1 cellular context compared by ENCODE assay signal in the genomic region with DNA sequence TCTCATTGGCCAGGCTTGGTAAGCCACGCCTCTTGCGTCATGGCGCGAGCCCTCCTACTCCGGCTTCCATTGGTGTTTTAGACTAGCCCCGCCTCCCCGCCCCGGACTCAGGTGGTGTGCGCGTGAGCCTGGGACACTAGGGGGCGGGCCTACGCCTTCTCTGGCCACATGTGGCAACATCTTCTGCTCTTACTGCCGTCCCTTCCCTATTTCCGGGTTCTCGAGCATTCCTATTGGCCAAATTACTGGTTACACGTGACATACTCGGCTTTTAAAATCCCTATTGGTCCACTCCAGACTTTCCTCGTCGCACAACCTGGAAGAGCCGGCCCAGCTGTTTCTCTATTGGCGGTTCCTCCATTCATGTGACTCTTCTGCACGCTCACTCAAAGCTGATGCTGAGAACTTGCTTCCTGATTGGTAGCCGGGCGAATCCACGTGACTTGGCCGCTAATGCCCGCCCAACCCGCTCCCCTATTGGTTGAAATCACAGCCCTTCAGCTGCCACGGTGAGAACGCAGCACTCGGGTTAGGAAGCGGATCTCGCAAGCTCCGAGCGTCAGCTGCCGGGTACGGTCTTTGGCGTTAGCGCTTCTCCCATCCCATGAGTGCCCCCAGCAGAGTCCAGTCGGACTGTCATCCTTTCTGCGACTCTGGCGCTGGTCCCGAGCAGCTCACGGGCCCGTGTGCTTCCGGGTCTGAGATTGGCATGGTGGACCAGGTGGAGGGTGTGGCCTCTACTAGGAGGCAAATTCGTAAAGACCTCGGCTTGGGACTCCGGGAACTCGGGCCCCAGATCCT.
TF ChIP-seq lines count a peak whose summit lies in the region.

A gene with protein sequence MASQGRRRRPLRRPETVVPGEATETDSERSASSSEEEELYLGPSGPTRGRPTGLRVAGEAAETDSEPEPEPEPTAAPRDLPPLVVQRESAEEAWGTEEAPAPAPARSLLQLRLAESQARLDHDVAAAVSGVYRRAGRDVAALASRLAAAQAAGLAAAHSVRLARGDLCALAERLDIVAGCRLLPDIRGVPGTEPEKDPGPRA (plus strand): TSS at position 523 of the 801 bp plus-strand sequence. CDS start 513 bp downstream, outside the sequence.

TF ChIP-seq in WTC11, 78 proteins besides CTCF, POLR2A, EP300 and RAD21 (continued from another document):
- TF ChIP-seq IRF2 (CRISPR knock-in tag; IDR thresholded peaks at IDR 0.05; ENCODE audit: borderline replicate concordance, low read depth), result no peak
- no peak for TF ChIP-seq CREB1 (CRISPR knock-in tag; IDR thresholded peaks at IDR 0.05)
- no peak for TF ChIP-seq NR3C1 (CRISPR knock-in tag; conservative IDR thresholded peaks at IDR 0.05; ENCODE audit: low read depth)
- TF ChIP-seq, protein P1, sequence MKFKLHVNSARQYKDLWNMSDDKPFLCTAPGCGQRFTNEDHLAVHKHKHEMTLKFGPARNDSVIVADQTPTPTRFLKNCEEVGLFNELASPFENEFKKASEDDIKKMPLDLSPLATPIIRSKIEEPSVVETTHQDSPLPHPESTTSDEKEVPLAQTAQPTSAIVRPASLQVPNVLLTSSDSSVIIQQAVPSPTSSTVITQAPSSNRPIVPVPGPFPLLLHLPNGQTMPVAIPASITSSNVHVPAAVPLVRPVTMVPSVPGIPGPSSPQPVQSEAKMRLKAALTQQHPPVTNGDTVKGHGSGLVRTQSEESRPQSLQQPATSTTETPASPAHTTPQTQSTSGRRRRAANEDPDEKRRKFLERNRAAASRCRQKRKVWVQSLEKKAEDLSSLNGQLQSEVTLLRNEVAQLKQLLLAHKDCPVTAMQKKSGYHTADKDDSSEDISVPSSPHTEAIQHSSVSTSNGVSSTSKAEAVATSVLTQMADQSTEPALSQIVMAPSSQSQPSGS (CRISPR knock-in tag; IDR thresholded peaks at IDR 0.05; ENCODE audit: borderline replicate concordance, low read depth), result no peak
- TF ChIP-seq, protein P2, sequence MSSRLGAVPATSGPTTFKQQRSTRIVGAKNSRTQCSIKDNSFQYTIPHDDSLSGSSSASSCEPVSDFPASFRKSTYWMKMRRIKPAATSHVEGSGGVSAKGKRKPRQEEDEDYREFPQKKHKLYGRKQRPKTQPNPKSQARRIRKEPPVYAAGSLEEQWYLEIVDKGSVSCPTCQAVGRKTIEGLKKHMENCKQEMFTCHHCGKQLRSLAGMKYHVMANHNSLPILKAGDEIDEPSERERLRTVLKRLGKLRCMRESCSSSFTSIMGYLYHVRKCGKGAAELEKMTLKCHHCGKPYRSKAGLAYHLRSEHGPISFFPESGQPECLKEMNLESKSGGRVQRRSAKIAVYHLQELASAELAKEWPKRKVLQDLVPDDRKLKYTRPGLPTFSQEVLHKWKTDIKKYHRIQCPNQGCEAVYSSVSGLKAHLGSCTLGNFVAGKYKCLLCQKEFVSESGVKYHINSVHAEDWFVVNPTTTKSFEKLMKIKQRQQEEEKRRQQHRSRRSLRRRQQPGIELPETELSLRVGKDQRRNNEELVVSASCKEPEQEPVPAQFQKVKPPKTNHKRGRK (CRISPR knock-in tag; IDR thresholded peaks at IDR 0.05; ENCODE audit: borderline replicate concordance), result no peak
- TF ChIP-seq PRRX2 (CRISPR knock-in tag; IDR thresholded peaks at IDR 0.05), result no peak
- TF ChIP-seq ZNF232 (CRISPR knock-in tag; IDR thresholded peaks at IDR 0.05), result peak; percentile 69; the same call in 1 of the 2 replicates
- TF ChIP-seq, protein P3, sequence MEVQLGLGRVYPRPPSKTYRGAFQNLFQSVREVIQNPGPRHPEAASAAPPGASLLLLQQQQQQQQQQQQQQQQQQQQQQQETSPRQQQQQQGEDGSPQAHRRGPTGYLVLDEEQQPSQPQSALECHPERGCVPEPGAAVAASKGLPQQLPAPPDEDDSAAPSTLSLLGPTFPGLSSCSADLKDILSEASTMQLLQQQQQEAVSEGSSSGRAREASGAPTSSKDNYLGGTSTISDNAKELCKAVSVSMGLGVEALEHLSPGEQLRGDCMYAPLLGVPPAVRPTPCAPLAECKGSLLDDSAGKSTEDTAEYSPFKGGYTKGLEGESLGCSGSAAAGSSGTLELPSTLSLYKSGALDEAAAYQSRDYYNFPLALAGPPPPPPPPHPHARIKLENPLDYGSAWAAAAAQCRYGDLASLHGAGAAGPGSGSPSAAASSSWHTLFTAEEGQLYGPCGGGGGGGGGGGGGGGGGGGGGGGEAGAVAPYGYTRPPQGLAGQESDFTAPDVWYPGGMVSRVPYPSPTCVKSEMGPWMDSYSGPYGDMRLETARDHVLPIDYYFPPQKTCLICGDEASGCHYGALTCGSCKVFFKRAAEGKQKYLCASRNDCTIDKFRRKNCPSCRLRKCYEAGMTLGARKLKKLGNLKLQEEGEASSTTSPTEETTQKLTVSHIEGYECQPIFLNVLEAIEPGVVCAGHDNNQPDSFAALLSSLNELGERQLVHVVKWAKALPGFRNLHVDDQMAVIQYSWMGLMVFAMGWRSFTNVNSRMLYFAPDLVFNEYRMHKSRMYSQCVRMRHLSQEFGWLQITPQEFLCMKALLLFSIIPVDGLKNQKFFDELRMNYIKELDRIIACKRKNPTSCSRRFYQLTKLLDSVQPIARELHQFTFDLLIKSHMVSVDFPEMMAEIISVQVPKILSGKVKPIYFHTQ (CRISPR knock-in tag; IDR thresholded peaks at IDR 0.05), result no peak
- TF ChIP-seq, protein P4, sequence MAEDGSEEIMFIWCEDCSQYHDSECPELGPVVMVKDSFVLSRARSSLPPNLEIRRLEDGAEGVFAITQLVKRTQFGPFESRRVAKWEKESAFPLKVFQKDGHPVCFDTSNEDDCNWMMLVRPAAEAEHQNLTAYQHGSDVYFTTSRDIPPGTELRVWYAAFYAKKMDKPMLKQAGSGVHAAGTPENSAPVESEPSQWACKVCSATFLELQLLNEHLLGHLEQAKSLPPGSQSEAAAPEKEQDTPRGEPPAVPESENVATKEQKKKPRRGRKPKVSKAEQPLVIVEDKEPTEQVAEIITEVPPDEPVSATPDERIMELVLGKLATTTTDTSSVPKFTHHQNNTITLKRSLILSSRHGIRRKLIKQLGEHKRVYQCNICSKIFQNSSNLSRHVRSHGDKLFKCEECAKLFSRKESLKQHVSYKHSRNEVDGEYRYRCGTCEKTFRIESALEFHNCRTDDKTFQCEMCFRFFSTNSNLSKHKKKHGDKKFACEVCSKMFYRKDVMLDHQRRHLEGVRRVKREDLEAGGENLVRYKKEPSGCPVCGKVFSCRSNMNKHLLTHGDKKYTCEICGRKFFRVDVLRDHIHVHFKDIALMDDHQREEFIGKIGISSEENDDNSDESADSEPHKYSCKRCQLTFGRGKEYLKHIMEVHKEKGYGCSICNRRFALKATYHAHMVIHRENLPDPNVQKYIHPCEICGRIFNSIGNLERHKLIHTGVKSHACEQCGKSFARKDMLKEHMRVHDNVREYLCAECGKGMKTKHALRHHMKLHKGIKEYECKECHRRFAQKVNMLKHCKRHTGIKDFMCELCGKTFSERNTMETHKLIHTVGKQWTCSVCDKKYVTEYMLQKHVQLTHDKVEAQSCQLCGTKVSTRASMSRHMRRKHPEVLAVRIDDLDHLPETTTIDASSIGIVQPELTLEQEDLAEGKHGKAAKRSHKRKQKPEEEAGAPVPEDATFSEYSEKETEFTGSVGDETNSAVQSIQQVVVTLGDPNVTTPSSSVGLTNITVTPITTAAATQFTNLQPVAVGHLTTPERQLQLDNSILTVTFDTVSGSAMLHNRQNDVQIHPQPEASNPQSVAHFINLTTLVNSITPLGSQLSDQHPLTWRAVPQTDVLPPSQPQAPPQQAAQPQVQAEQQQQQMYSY (CRISPR knock-in tag; IDR thresholded peaks at IDR 0.05), result peak; percentile 92
- no peak for TF ChIP-seq SOX15 (CRISPR knock-in tag; IDR thresholded peaks at IDR 0.05)
- TF ChIP-seq, protein P5, sequence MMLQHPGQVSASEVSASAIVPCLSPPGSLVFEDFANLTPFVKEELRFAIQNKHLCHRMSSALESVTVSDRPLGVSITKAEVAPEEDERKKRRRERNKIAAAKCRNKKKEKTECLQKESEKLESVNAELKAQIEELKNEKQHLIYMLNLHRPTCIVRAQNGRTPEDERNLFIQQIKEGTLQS (CRISPR knock-in tag; conservative IDR thresholded peaks at IDR 0.05), result no peak
- TF ChIP-seq, protein P6, sequence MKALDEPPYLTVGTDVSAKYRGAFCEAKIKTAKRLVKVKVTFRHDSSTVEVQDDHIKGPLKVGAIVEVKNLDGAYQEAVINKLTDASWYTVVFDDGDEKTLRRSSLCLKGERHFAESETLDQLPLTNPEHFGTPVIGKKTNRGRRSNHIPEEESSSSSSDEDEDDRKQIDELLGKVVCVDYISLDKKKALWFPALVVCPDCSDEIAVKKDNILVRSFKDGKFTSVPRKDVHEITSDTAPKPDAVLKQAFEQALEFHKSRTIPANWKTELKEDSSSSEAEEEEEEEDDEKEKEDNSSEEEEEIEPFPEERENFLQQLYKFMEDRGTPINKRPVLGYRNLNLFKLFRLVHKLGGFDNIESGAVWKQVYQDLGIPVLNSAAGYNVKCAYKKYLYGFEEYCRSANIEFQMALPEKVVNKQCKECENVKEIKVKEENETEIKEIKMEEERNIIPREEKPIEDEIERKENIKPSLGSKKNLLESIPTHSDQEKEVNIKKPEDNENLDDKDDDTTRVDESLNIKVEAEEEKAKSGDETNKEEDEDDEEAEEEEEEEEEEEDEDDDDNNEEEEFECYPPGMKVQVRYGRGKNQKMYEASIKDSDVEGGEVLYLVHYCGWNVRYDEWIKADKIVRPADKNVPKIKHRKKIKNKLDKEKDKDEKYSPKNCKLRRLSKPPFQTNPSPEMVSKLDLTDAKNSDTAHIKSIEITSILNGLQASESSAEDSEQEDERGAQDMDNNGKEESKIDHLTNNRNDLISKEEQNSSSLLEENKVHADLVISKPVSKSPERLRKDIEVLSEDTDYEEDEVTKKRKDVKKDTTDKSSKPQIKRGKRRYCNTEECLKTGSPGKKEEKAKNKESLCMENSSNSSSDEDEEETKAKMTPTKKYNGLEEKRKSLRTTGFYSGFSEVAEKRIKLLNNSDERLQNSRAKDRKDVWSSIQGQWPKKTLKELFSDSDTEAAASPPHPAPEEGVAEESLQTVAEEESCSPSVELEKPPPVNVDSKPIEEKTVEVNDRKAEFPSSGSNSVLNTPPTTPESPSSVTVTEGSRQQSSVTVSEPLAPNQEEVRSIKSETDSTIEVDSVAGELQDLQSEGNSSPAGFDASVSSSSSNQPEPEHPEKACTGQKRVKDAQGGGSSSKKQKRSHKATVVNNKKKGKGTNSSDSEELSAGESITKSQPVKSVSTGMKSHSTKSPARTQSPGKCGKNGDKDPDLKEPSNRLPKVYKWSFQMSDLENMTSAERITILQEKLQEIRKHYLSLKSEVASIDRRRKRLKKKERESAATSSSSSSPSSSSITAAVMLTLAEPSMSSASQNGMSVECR (CRISPR knock-in tag; IDR thresholded peaks at IDR 0.05; ENCODE audit: borderline replicate concordance), result peak; percentile 54; the same call in 1 of the 2 replicates
- no peak for TF ChIP-seq ESRRA (CRISPR knock-in tag; IDR thresholded peaks at IDR 0.05; ENCODE audit: borderline replicate concordance)
- TF ChIP-seq, protein P7, sequence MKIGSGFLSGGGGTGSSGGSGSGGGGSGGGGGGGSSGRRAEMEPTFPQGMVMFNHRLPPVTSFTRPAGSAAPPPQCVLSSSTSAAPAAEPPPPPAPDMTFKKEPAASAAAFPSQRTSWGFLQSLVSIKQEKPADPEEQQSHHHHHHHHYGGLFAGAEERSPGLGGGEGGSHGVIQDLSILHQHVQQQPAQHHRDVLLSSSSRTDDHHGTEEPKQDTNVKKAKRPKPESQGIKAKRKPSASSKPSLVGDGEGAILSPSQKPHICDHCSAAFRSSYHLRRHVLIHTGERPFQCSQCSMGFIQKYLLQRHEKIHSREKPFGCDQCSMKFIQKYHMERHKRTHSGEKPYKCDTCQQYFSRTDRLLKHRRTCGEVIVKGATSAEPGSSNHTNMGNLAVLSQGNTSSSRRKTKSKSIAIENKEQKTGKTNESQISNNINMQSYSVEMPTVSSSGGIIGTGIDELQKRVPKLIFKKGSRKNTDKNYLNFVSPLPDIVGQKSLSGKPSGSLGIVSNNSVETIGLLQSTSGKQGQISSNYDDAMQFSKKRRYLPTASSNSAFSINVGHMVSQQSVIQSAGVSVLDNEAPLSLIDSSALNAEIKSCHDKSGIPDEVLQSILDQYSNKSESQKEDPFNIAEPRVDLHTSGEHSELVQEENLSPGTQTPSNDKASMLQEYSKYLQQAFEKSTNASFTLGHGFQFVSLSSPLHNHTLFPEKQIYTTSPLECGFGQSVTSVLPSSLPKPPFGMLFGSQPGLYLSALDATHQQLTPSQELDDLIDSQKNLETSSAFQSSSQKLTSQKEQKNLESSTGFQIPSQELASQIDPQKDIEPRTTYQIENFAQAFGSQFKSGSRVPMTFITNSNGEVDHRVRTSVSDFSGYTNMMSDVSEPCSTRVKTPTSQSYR (CRISPR knock-in tag; IDR thresholded peaks at IDR 0.05), result no peak
- TF ChIP-seq FOXK1 (CRISPR knock-in tag; IDR thresholded peaks at IDR 0.05), result peak; percentile 96
- TF ChIP-seq, protein P8, sequence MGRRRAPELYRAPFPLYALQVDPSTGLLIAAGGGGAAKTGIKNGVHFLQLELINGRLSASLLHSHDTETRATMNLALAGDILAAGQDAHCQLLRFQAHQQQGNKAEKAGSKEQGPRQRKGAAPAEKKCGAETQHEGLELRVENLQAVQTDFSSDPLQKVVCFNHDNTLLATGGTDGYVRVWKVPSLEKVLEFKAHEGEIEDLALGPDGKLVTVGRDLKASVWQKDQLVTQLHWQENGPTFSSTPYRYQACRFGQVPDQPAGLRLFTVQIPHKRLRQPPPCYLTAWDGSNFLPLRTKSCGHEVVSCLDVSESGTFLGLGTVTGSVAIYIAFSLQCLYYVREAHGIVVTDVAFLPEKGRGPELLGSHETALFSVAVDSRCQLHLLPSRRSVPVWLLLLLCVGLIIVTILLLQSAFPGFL (CRISPR knock-in tag; IDR thresholded peaks at IDR 0.05; ENCODE audit: borderline replicate concordance), result no peak
- peak; percentile 86 for TF ChIP-seq SP1 (CRISPR knock-in tag; conservative IDR thresholded peaks at IDR 0.05)
- TF ChIP-seq, protein P9, sequence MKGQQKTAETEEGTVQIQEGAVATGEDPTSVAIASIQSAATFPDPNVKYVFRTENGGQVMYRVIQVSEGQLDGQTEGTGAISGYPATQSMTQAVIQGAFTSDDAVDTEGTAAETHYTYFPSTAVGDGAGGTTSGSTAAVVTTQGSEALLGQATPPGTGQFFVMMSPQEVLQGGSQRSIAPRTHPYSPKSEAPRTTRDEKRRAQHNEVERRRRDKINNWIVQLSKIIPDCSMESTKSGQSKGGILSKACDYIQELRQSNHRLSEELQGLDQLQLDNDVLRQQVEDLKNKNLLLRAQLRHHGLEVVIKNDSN (CRISPR knock-in tag; IDR thresholded peaks at IDR 0.05), result peak; percentile 94
- no peak for TF ChIP-seq EMX1 (CRISPR knock-in tag; IDR thresholded peaks at IDR 0.05)
- no peak for TF ChIP-seq ATF1 (CRISPR knock-in tag; IDR thresholded peaks at IDR 0.05)
- TF ChIP-seq CREM (CRISPR knock-in tag; IDR thresholded peaks at IDR 0.05), result peak; percentile 85
- TF ChIP-seq, protein P10, sequence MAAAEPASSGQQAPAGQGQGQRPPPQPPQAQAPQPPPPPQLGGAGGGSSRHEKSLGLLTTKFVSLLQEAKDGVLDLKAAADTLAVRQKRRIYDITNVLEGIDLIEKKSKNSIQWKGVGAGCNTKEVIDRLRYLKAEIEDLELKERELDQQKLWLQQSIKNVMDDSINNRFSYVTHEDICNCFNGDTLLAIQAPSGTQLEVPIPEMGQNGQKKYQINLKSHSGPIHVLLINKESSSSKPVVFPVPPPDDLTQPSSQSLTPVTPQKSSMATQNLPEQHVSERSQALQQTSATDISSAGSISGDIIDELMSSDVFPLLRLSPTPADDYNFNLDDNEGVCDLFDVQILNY (CRISPR knock-in tag; IDR thresholded peaks at IDR 0.05), result no peak
- no peak for TF ChIP-seq ZNF138 (CRISPR knock-in tag; conservative IDR thresholded peaks at IDR 0.05)
- no peak for TF ChIP-seq ZNF416 (CRISPR knock-in tag; IDR thresholded peaks at IDR 0.05)
- TF ChIP-seq GTF2I (CRISPR knock-in tag; conservative IDR thresholded peaks at IDR 0.05), result no peak
- peak; percentile 77 for TF ChIP-seq NFYB (CRISPR knock-in tag; conservative IDR thresholded peaks at IDR 0.05; ENCODE audit: low read depth)
